36 cellular contexts compared by ENCODE assay signal in genomic region chr15:97730315-97730714, GRCh38.
"Had no signal": no experiment of that assay in that cellular context is flagged by ENCODE, and none has a peak within 500 bp of the region (broad histone marks: within the 10 kb centered on the region; RNA-seq: fewer than 3 reads in every experiment).

No MANE protein-coding gene starts in this region.

- ATAC-seq: activated CD8-positive, alpha-beta T cell treated with anti-CD3 and anti-CD28 coated beads for 36 hours; activated naive CD4-positive, alpha-beta T cell treated with anti-CD3 and anti-CD28 coated beads, Interleukin-2, amount 50 U/mL, for 72 hours; activated T-cell treated with anti-CD3 and anti-CD28 coated beads, Interleukin-2, amount 50 U/mL, for 4 hours; activated T-cell treated with anti-CD3 and anti-CD28 coated beads, Interleukin-2, amount 50 U/mL, for 72 hours; activated T-helper 17 cell treated with anti-CD3 and anti-CD28 coated beads, Interleukin-2, amount 50 U/mL, for 72 hours; body of pancreas had no signal

- DNase-seq: activated B cell treated with CpG ODN at 0.5 μM for 24 hours; activated CD4-positive, alpha-beta memory T cell treated with anti-CD3 and anti-CD28 coated beads for 36 hours; activated CD4-positive, alpha-beta T cell treated with anti-CD3 and anti-CD28 coated beads for 4 hours; activated CD4-positive, alpha-beta T cell treated with anti-CD3 and anti-CD28 coated beads, Interleukin-2, amount 10 ng/mL, durations not matched to agents 24 days and 14 days; activated CD4-positive, alpha-beta T cell treated with anti-CD3 and anti-CD28 coated beads, Interleukin-2, amount 50 U/mL, for 1 hour; activated CD4-positive, alpha-beta T cell treated with anti-CD3 and anti-CD28 coated beads, Interleukin-2, amount 50 U/mL, for 4 hours; activated CD4-positive, CD25-positive, alpha-beta regulatory T cell treated with anti-CD3 and anti-CD28 coated beads, Interleukin-2, amount 50 U/mL, for 72 hours; activated CD8-positive, alpha-beta memory T cell treated with anti-CD3 and anti-CD28 coated beads, Interleukin-2, amount 50 U/mL, for 4 hours; activated CD8-positive, alpha-beta T cell treated with anti-CD3 and anti-CD28 coated beads for 36 hours; activated effector memory CD4-positive, alpha-beta T cell treated with anti-CD3 and anti-CD28 coated beads, Interleukin-2, amount 50 U/mL, for 16 hours; activated gamma-delta T cell treated with Interleukin-2 at 50 U/mL for 16 hours; activated naive CD4-positive, alpha-beta T cell; activated naive CD4-positive, alpha-beta T cell treated with anti-CD3 and anti-CD28 coated beads for 36 hours; activated naive CD4-positive, alpha-beta T cell treated with anti-CD3 and anti-CD28 coated beads, Interleukin-2, amount 50 U/mL, for 16 hours; activated naive CD8-positive, alpha-beta T cell treated with anti-CD3 and anti-CD28 coated beads for 36 hours; activated T-cell treated with anti-CD3 and anti-CD28 coated beads for 4 hours; activated T-cell treated with anti-CD3 and anti-CD28 coated beads, Interleukin-2, amount 50 U/mL, for 1 hour; activated T-cell treated with anti-CD3 and anti-CD28 coated beads, Interleukin-2, amount 50 U/mL, for 4 hours; activated T-cell treated with anti-CD3 and anti-CD28 coated beads, Interleukin-2, amount 50 U/mL, for 72 hours; adrenal gland; amniotic stem cell; aorta; body of pancreas; brain microvascular endothelial cell; central memory CD4-positive, alpha-beta T cell; T-helper 2 cell; T-helper 9 cell had no signal

- H3K27ac ChIP-seq: adrenal gland, body of pancreas, brain microvascular endothelial cell, breast epithelium, VCaP had no signal

- H3K9me3 ChIP-seq: adrenal gland, body of pancreas, breast epithelium had no signal

- FAIRE-seq: astrocyte, colon, TTC549 had no signal

- H3K4me1 ChIP-seq: adrenal gland, body of pancreas, breast epithelium had no signal

- H3K36me3 ChIP-seq: adrenal gland, brain microvascular endothelial cell, breast epithelium had no signal

- H3K27me3 ChIP-seq: adrenal gland, body of pancreas, brain microvascular endothelial cell, breast epithelium had no signal

- H3K27me3 Mint-ChIP-seq: activated B cell treated with CpG ODN at 0.5 μM for 24 hours; activated CD4-positive, alpha-beta memory T cell treated with anti-CD3 and anti-CD28 coated beads for 36 hours; activated CD4-positive, alpha-beta T cell treated with anti-CD3 and anti-CD28 coated beads, Interleukin-2, amount 10 ng/mL, durations not matched to agents 24 days and 14 days; activated CD8-positive, alpha-beta T cell treated with anti-CD3 and anti-CD28 coated beads for 36 hours; activated T-helper 17 cell treated with anti-CD3 and anti-CD28 coated beads, Interleukin-2, amount 50 U/mL, for 72 hours had no signal

- H3K4me3 Mint-ChIP-seq: activated B cell treated with CpG ODN at 0.5 μM for 24 hours; activated CD4-positive, alpha-beta memory T cell treated with anti-CD3 and anti-CD28 coated beads for 36 hours; activated CD4-positive, alpha-beta T cell treated with anti-CD3 and anti-CD28 coated beads, Interleukin-2, amount 10 ng/mL, durations not matched to agents 24 days and 14 days; activated CD8-positive, alpha-beta T cell treated with anti-CD3 and anti-CD28 coated beads for 36 hours; activated naive CD4-positive, alpha-beta T cell treated with anti-CD3 and anti-CD28 coated beads for 36 hours; activated naive CD8-positive, alpha-beta T cell treated with anti-CD3 and anti-CD28 coated beads for 36 hours; activated T-cell treated with anti-CD3 and anti-CD28 coated beads, Interleukin-2, amount 50 U/mL, for 4 hours; activated T-cell treated with anti-CD3 and anti-CD28 coated beads, Interleukin-2, amount 50 U/mL, for 72 hours; activated T-helper 1 cell treated with anti-CD3 and anti-CD28 coated beads, Interleukin-12 subunit alpha, Interleukin-12 subunit beta, Interleukin-2, Interleukin-4 antibody, amounts not matched to agents 30 ng/mL and 10 ng/mL and 1 ng/mL, durations not matched to agents 14 hours and 24 hours and 36 hours; activated T-helper 17 cell treated with anti-CD3 and anti-CD28 coated beads, Interleukin-2, amount 50 U/mL, for 72 hours; T-helper 2 cell treated with Interferon-gamma antibody and Interleukin-4, amounts not matched to agents 5 μg/mL and 100 μg/mL, for 36 hours had no signal

- H3K4me3 ChIP-seq: adrenal gland, body of pancreas, breast epithelium had no signal

- H3K36me3 Mint-ChIP-seq: activated CD4-positive, alpha-beta memory T cell treated with anti-CD3 and anti-CD28 coated beads for 36 hours; activated naive CD4-positive, alpha-beta T cell treated with anti-CD3 and anti-CD28 coated beads, Interleukin-2, amount 50 U/mL, for 72 hours; activated naive CD8-positive, alpha-beta T cell treated with anti-CD3 and anti-CD28 coated beads for 36 hours had no signal

- H3K27ac Mint-ChIP-seq: activated B cell treated with CpG ODN at 0.5 μM for 24 hours; activated CD4-positive, alpha-beta memory T cell treated with anti-CD3 and anti-CD28 coated beads for 36 hours; activated CD4-positive, alpha-beta T cell treated with anti-CD3 and anti-CD28 coated beads, Interleukin-2, amount 10 ng/mL, durations not matched to agents 24 days and 14 days; activated CD8-positive, alpha-beta T cell treated with anti-CD3 and anti-CD28 coated beads for 36 hours; activated naive CD4-positive, alpha-beta T cell treated with anti-CD3 and anti-CD28 coated beads for 36 hours; activated naive CD4-positive, alpha-beta T cell treated with anti-CD3 and anti-CD28 coated beads, Interleukin-2, amount 50 U/mL, for 72 hours; activated naive CD8-positive, alpha-beta T cell treated with anti-CD3 and anti-CD28 coated beads for 36 hours; activated T-cell treated with anti-CD3 and anti-CD28 coated beads, Interleukin-2, amount 50 U/mL, for 72 hours; activated T-helper 1 cell treated with anti-CD3 and anti-CD28 coated beads, Interleukin-12 subunit alpha, Interleukin-12 subunit beta, Interleukin-2, Interleukin-4 antibody, amounts not matched to agents 30 ng/mL and 10 ng/mL and 1 ng/mL, durations not matched to agents 14 hours and 24 hours and 36 hours; activated T-helper 17 cell treated with anti-CD3 and anti-CD28 coated beads, Interleukin-2, amount 50 U/mL, for 72 hours; T-helper 2 cell treated with Interferon-gamma antibody and Interleukin-4, amounts not matched to agents 5 μg/mL and 100 μg/mL, for 36 hours had no signal

- H3K9me3 Mint-ChIP-seq: activated CD4-positive, alpha-beta T cell treated with anti-CD3 and anti-CD28 coated beads, Interleukin-2, amount 10 ng/mL, durations not matched to agents 24 days and 14 days; activated naive CD4-positive, alpha-beta T cell treated with anti-CD3 and anti-CD28 coated beads for 36 hours; activated naive CD8-positive, alpha-beta T cell treated with anti-CD3 and anti-CD28 coated beads for 36 hours; activated T-cell treated with anti-CD3 and anti-CD28 coated beads, Interleukin-2, amount 50 U/mL, for 72 hours; activated T-helper 1 cell treated with anti-CD3 and anti-CD28 coated beads, Interleukin-12 subunit alpha, Interleukin-12 subunit beta, Interleukin-2, Interleukin-4 antibody, amounts not matched to agents 30 ng/mL and 10 ng/mL and 1 ng/mL, durations not matched to agents 14 hours and 24 hours and 36 hours; activated T-helper 17 cell treated with anti-CD3 and anti-CD28 coated beads, Interleukin-2, amount 50 U/mL, for 72 hours; T-helper 2 cell treated with Interferon-gamma antibody and Interleukin-4, amounts not matched to agents 5 μg/mL and 100 μg/mL, for 36 hours had no signal

- H3K4me1 Mint-ChIP-seq: activated B cell treated with CpG ODN at 0.5 μM for 24 hours; activated CD4-positive, alpha-beta T cell treated with anti-CD3 and anti-CD28 coated beads, Interleukin-2, amount 10 ng/mL, durations not matched to agents 24 days and 14 days; activated naive CD8-positive, alpha-beta T cell treated with anti-CD3 and anti-CD28 coated beads for 36 hours; activated T-helper 17 cell treated with anti-CD3 and anti-CD28 coated beads, Interleukin-2, amount 50 U/mL, for 72 hours had no signal
